13 cellular contexts compared by ENCODE assay signal in the genomic region with DNA sequence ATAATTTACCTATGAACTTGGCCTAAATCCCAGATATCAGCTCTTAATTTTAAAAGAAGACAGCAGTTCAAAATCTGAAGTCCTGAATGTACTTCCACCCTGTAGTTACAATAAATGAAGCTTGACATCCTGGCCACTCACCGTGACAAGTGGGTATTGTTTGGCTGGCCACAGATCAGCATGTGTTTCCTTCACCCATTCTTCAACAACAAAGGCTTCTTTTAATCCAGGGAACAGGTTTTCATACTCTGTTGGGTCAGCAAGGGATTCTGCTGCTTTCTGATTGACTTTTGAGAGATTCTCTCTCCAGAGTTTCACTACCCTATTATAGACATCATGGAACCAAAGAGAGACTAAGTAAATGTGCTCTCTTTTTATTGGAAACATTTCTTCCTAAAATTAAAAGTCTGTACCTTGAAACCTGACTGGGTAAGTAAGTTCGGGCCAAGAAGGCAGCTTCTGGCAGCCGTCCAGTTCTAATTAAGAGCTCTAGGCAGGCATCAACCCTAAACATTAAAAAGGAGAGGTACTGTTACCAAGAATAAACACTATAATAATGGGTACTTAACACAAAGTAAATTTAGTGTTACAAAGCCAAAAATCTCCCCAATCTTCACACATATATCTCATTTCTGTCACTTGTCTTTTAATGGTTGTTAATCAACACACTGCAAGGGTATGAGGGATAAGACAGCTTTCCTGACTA. TPM values are rescaled to one million over a fixed set of nuclear protein-coding genes. Genes with fewer than 3 reads are reported as not detected.
DNase-seq lines count a peak whose midpoint lies in the region; ATAC-seq lines count a peak whose summit lies in the region.
"Had no signal": no experiment of that assay in that cellular context is flagged by ENCODE, and none has a peak within 500 bp of the region (broad histone marks: within the 10 kb centered on the region; RNA-seq: fewer than 3 reads in every experiment).

No MANE protein-coding gene starts in this region.

- POLR2A ChIA-PET in T-cell (lab: Charles Lee): no interaction called here

- H3K4me3 ChIP-seq in ectodermal cell (ENCODE audit: insufficient read depth, low read depth, low read length): no peak overlapping the region

- H3K9me3 Mint-ChIP-seq in stimulated activated naive CD8-positive, alpha-beta T cell treated with anti-CD3 and anti-CD28 coated beads, Interleukin-15, Interleukin-2, amounts not matched to agents 100 ng/mL and 50 ng/mL, for 24 hours: no peaks in the 10 kb centered on the region
- H3K9me3 Mint-ChIP-seq in T-cell: no peaks in the 10 kb centered on the region
- H3K9me3 Mint-ChIP-seq: activated CD4-positive, alpha-beta memory T cell treated with anti-CD3 and anti-CD28 coated beads for 36 hours; activated naive CD4-positive, alpha-beta T cell treated with anti-CD3 and anti-CD28 coated beads, Interleukin-2, amount 50 U/mL, for 24 hours; T-helper 1 cell treated with Interleukin-12 subunit alpha and Interleukin-12 subunit beta and Interleukin-4 antibody, amounts not matched to agents 30 μg/mL and 1 μg/mL, for 36 hours had no signal

- DNase-seq in stimulated activated naive CD8-positive, alpha-beta T cell treated with anti-CD3 and anti-CD28 coated beads, Interleukin-15, Interleukin-2, amounts not matched to agents 100 U/mL and 50 U/mL, for 24 hours: no peak
- DNase-seq in NCI-H2196 treated with DMSO at 0.1 percent for 48 hours (lab: John Stamatoyannopoulos, UW; ENCODE audit: unreplicated experiment) (peak; percentile 79), activated gamma-delta T cell treated with Interleukin-2 at 50 U/mL for 16 hours (no peak), mesenteric fat pad (ENCODE audit: low spot score) (no peak), T-cell (no peak)
- DNase-seq: activated CD4-positive, alpha-beta memory T cell treated with anti-CD3 and anti-CD28 coated beads for 36 hours; cortex of kidney; Kasumi-1 had no signal

- H3K36me3 ChIP-seq in ectodermal cell (ENCODE audit: control insufficient read depth, insufficient read depth, low read length): peaks cover 29% of the 10 kb centered on the region

- H3K4me1 Mint-ChIP-seq in stimulated activated naive CD8-positive, alpha-beta T cell treated with anti-CD3 and anti-CD28 coated beads, Interleukin-15, Interleukin-2, amounts not matched to agents 100 ng/mL and 50 ng/mL, for 24 hours (ENCODE audit: low read depth): peaks cover 56% of the 10 kb centered on the region
- H3K4me1 Mint-ChIP-seq in T-cell: peaks cover 1 to 7% (median 5%) of the 10 kb centered on the region in 3 donors

- H3K9me3 ChIP-seq in ectodermal cell (ENCODE audit: control insufficient read depth, low read length): no peaks in the 10 kb centered on the region

- H3K36me3 Mint-ChIP-seq in stimulated activated naive CD8-positive, alpha-beta T cell treated with anti-CD3 and anti-CD28 coated beads, Interleukin-15, Interleukin-2, amounts not matched to agents 100 ng/mL and 50 ng/mL, for 24 hours (ENCODE audit: low read depth): peaks cover 93% of the 10 kb centered on the region
- H3K36me3 Mint-ChIP-seq in T-cell: peaks cover 65% of the 10 kb centered on the region

- WGBS in ectodermal cell, 2 experiments: 55 to 70% methylated on average over 3 of the region's 3 CpGs

- peak overlapping the region; percentile 76 for H3K27ac ChIP-seq in ectodermal cell (ENCODE audit: insufficient read depth, low read depth, low read length, poor library complexity, severe bottlenecking)

- ATAC-seq in stimulated activated naive CD8-positive, alpha-beta T cell treated with anti-CD3 and anti-CD28 coated beads, Interleukin-15, Interleukin-2, amounts not matched to agents 100 U/mL and 50 U/mL, for 24 hours: no peak
- ATAC-seq in T-cell (replicated peaks in 1 of 4) (no peak), GM21576 (IDR thresholded peaks at IDR 0.05; ENCODE audit: unreplicated experiment) (no peak)

- H3K27ac Mint-ChIP-seq in stimulated activated naive CD8-positive, alpha-beta T cell treated with anti-CD3 and anti-CD28 coated beads, Interleukin-15, Interleukin-2, amounts not matched to agents 100 ng/mL and 50 ng/mL, for 24 hours: peak overlapping the region; percentile 88
- peak overlapping the region in 1 of 2 donors; percentile 58 for H3K27ac Mint-ChIP-seq in T-cell
- H3K27ac Mint-ChIP-seq: T-helper 1 cell treated with Interleukin-12 subunit alpha and Interleukin-12 subunit beta and Interleukin-4 antibody, amounts not matched to agents 30 μg/mL and 1 μg/mL, for 36 hours had no signal

- H3K4me3 Mint-ChIP-seq in stimulated activated naive CD8-positive, alpha-beta T cell treated with anti-CD3 and anti-CD28 coated beads, Interleukin-15, Interleukin-2, amounts not matched to agents 100 ng/mL and 50 ng/mL, for 24 hours: no peak overlapping the region
- no peak overlapping the region for H3K4me3 Mint-ChIP-seq in T-cell
- H3K4me3 Mint-ChIP-seq: activated CD4-positive, alpha-beta memory T cell treated with anti-CD3 and anti-CD28 coated beads for 36 hours; activated naive CD4-positive, alpha-beta T cell treated with anti-CD3 and anti-CD28 coated beads, Interleukin-2, amount 50 U/mL, for 24 hours; T-helper 1 cell treated with Interleukin-12 subunit alpha and Interleukin-12 subunit beta and Interleukin-4 antibody, amounts not matched to agents 30 μg/mL and 1 μg/mL, for 36 hours had no signal

- H3K4me1 ChIP-seq in ectodermal cell (ENCODE audit: control insufficient read depth, insufficient read depth, low read length): peaks cover 5% of the 10 kb centered on the region

- H3K27me3 Mint-ChIP-seq in stimulated activated naive CD8-positive, alpha-beta T cell treated with anti-CD3 and anti-CD28 coated beads, Interleukin-15, Interleukin-2, amounts not matched to agents 100 ng/mL and 50 ng/mL, for 24 hours: no peaks in the 10 kb centered on the region
- no peaks in the 10 kb centered on the region for H3K27me3 Mint-ChIP-seq in T-cell
- H3K27me3 Mint-ChIP-seq: activated CD4-positive, alpha-beta memory T cell treated with anti-CD3 and anti-CD28 coated beads for 36 hours; activated naive CD4-positive, alpha-beta T cell treated with anti-CD3 and anti-CD28 coated beads, Interleukin-2, amount 50 U/mL, for 24 hours had no signal

- CTCF ChIA-PET in T-cell (lab: Charles Lee): no interaction called here

- H3K27me3 ChIP-seq in ectodermal cell (ENCODE audit: control insufficient read depth, insufficient read depth, low read length, poor library complexity, severe bottlenecking): no peaks in the 10 kb centered on the region

RNA-seq across cellular contexts. Expression of a gene that starts 15.2 kb away (rescaled TPM):
- 52.2 TPM for polyA plus RNA-seq in ectodermal cell (2013, experiment 1 of 4)
- 50.7 TPM for polyA plus RNA-seq in ectodermal cell (2013, experiment 2 of 4)
- polyA plus RNA-seq in ectodermal cell (2013, experiment 3 of 4): 45.8 TPM
- polyA plus RNA-seq in ectodermal cell (2013, experiment 4 of 4): 46.8 TPM
- 37.6 TPM for total RNA-seq in mesenteric fat pad
- total RNA-seq in T-cell: 10 to 100 TPM; 32.4 to 36.9 (median 33.9) TPM

RNA-seq across cellular contexts. Expression of a gene that starts 30.4 kb away (rescaled TPM):
- 102 TPM for polyA plus RNA-seq in ectodermal cell (2013, experiment 1 of 4)
- polyA plus RNA-seq in ectodermal cell (2013, experiment 2 of 4): 114 TPM
- polyA plus RNA-seq in ectodermal cell (2013, experiment 3 of 4): 81.7 TPM
- 94.1 TPM for polyA plus RNA-seq in ectodermal cell (2013, experiment 4 of 4)
- total RNA-seq in mesenteric fat pad (111 TPM), T-cell (10 to 100 TPM; 25.6 to 76.6 (median 68.2) TPM)
